1 cellular context compared by ENCODE assay signal in the genomic region with DNA sequence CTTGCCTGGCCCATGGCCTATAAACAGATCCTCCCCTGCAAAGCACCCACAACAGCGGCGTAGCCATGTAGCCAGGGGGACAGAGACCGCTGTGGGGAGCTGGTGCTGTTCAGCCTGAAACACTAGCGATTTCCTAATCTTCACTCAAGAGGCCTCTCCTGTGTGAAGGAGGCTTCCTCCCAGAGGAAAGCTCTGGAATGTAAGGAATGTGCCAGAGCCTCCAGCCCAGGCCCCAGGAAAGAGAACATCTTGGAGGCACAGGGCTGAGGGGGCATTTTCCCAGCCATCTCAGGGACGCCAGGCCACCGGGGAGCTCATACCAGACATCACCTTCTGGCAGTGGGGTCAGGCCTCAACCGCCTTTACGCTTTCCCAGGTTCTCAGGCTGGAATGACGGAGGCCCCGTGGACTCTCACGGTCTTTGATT.
TF ChIP-seq lines count a peak whose summit lies in the region.

No MANE protein-coding gene starts in this region.

TF ChIP-seq in endothelial cell of umbilical vein, 7 proteins besides CTCF, POLR2A, EP300 and RAD21:
- TF ChIP-seq MYC (IDR thresholded peaks at IDR 0.05; ENCODE audit: low read depth, low read length) = no peak
